In the genomic region with DNA sequence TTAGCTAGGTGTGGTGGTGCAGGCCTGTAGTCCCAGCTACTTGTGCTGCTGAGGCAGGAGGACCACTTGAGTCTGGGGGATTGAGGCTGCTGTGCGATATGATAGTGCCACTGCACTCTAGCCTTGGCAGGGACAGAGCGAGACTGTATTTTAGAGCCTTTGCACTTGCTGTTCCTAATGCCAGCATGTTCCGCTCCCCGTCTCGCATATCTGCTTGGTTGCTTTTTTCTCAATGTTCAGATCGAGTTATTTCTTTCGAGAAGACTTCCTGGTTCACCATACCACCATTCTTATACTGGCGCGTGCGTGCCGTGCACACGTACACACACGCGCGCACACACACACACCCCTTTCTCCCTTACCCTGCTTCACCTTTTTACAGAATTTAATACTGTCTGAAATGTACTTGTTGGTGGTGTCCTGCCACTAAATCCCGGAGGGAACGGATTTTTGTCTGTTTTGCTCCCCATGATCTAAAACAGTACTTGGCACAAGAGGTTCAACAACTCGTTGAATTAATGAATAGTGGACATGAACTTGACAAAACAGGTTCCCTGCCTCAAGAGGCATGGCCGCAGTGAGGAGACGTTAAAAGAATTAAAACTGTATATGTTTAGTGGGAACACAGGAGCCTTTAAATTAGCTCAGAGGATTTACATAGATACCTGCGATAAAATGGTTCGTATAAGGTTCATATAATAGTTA, we compare ENCODE assay signal across 1 cellular context.
A peak's percentile ranks its signal among the peaks of the same experiment; 100 is the strongest.
TF ChIP-seq lines count a peak whose summit lies in the region.

No MANE protein-coding gene starts in this region.

TF ChIP-seq in K562, 482 proteins besides CTCF, POLR2A, EP300 and RAD21 (continued from another document):
- TF ChIP-seq ZBTB40 (IDR thresholded peaks at IDR 0.05) (peak; percentile 64; the same call in 1 of the 2 replicates), ZBTB40 (CRISPR knock-in tag; IDR thresholded peaks at IDR 0.05) (no peak), CEBPG (CRISPR knock-in tag; IDR thresholded peaks at IDR 0.05) (peak; percentile 78; the same call in 1 of the 2 replicates), CEBPG (tag; conservative IDR thresholded peaks at IDR 0.05 in 1 of 2, IDR thresholded peaks at IDR 0.05 in 1 of 2) (no peak), SMARCE1 (IDR thresholded peaks at IDR 0.05) (peak; percentile 40; the same call in 1 of the 2 replicates), HINFP (tag; conservative IDR thresholded peaks at IDR 0.05; ENCODE audit: low read depth) (0 out of 2 replicates have a peak, but pooled peaks have one; percentile 22), BRD4 (IDR thresholded peaks at IDR 0.05) (0 out of 2 replicates have a peak, but pooled peaks have one; percentile 66), MECOM (CRISPR knock-in tag; IDR thresholded peaks at IDR 0.05) (0 out of 2 replicates have a peak, but pooled peaks have one; percentile 20), ZNF740 (CRISPR knock-in tag; IDR thresholded peaks at IDR 0.05) (no peak), ZNF740 (tag; IDR thresholded peaks at IDR 0.05) (peak in 1 of 2 experiments; percentile 45; a peak in 1 of 4 replicates), TCF7L2 (IDR thresholded peaks at IDR 0.05; ENCODE audit: low read depth, low read length) (no peak)
- TF ChIP-seq, protein P1, sequence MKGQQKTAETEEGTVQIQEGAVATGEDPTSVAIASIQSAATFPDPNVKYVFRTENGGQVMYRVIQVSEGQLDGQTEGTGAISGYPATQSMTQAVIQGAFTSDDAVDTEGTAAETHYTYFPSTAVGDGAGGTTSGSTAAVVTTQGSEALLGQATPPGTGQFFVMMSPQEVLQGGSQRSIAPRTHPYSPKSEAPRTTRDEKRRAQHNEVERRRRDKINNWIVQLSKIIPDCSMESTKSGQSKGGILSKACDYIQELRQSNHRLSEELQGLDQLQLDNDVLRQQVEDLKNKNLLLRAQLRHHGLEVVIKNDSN (CRISPR knock-in tag; IDR thresholded peaks at IDR 0.05), result peak; percentile 42; the same call in 1 of the 2 replicates
- TF ChIP-seq, protein P2, sequence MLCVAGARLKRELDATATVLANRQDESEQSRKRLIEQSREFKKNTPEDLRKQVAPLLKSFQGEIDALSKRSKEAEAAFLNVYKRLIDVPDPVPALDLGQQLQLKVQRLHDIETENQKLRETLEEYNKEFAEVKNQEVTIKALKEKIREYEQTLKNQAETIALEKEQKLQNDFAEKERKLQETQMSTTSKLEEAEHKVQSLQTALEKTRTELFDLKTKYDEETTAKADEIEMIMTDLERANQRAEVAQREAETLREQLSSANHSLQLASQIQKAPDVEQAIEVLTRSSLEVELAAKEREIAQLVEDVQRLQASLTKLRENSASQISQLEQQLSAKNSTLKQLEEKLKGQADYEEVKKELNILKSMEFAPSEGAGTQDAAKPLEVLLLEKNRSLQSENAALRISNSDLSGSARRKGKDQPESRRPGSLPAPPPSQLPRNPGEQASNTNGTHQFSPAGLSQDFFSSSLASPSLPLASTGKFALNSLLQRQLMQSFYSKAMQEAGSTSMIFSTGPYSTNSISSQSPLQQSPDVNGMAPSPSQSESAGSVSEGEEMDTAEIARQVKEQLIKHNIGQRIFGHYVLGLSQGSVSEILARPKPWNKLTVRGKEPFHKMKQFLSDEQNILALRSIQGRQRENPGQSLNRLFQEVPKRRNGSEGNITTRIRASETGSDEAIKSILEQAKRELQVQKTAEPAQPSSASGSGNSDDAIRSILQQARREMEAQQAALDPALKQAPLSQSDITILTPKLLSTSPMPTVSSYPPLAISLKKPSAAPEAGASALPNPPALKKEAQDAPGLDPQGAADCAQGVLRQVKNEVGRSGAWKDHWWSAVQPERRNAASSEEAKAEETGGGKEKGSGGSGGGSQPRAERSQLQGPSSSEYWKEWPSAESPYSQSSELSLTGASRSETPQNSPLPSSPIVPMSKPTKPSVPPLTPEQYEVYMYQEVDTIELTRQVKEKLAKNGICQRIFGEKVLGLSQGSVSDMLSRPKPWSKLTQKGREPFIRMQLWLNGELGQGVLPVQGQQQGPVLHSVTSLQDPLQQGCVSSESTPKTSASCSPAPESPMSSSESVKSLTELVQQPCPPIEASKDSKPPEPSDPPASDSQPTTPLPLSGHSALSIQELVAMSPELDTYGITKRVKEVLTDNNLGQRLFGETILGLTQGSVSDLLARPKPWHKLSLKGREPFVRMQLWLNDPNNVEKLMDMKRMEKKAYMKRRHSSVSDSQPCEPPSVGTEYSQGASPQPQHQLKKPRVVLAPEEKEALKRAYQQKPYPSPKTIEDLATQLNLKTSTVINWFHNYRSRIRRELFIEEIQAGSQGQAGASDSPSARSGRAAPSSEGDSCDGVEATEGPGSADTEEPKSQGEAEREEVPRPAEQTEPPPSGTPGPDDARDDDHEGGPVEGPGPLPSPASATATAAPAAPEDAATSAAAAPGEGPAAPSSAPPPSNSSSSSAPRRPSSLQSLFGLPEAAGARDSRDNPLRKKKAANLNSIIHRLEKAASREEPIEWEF (CRISPR knock-in tag; IDR thresholded peaks at IDR 0.05), result peak; percentile 69; the same call in 1 of the 2 replicates
- TF ChIP-seq, protein P3, sequence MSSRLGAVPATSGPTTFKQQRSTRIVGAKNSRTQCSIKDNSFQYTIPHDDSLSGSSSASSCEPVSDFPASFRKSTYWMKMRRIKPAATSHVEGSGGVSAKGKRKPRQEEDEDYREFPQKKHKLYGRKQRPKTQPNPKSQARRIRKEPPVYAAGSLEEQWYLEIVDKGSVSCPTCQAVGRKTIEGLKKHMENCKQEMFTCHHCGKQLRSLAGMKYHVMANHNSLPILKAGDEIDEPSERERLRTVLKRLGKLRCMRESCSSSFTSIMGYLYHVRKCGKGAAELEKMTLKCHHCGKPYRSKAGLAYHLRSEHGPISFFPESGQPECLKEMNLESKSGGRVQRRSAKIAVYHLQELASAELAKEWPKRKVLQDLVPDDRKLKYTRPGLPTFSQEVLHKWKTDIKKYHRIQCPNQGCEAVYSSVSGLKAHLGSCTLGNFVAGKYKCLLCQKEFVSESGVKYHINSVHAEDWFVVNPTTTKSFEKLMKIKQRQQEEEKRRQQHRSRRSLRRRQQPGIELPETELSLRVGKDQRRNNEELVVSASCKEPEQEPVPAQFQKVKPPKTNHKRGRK (tag; IDR thresholded peaks at IDR 0.05), result peak; percentile 11; the same call in 1 of the 2 replicates
